40 cellular contexts compared by ENCODE assay signal in genomic region chr3:51224843-51225242, GRCh38.
"Had no signal": no experiment of that assay in that cellular context is flagged by ENCODE, and none has a peak within 500 bp of the region (broad histone marks: within the 10 kb centered on the region; RNA-seq: fewer than 3 reads in every experiment).

No MANE protein-coding gene starts in this region.

- DNase-seq: activated effector memory CD4-positive, alpha-beta T cell treated with anti-CD3 and anti-CD28 coated beads, Interleukin-2, amount 50 U/mL, for 16 hours; activated effector memory CD4-positive, alpha-beta T cell treated with Interleukin-2 at 50 U/mL for 16 hours; activated gamma-delta T cell; activated gamma-delta T cell treated with Interleukin-2 at 50 U/mL for 16 hours; activated naive CD4-positive, alpha-beta T cell; activated naive CD4-positive, alpha-beta T cell treated with anti-CD3 and anti-CD28 coated beads for 36 hours; activated naive CD4-positive, alpha-beta T cell treated with anti-CD3 and anti-CD28 coated beads, Interleukin-2, amount 10 ng/mL, durations not matched to agents 7 days and 5 days; activated naive CD4-positive, alpha-beta T cell treated with anti-CD3 and anti-CD28 coated beads, Interleukin-2, amount 50 U/mL, for 16 hours; activated naive CD4-positive, alpha-beta T cell treated with Interleukin-2 at 50 U/mL for 16 hours; activated naive CD8-positive, alpha-beta T cell treated with anti-CD3 and anti-CD28 coated beads for 36 hours; activated naive CD8-positive, alpha-beta T cell treated with anti-CD3 and anti-CD28 coated beads, Interleukin-2, amount 10 ng/mL, durations not matched to agents 7 days and 5 days; activated naive CD8-positive, alpha-beta T cell treated with anti-CD3 and anti-CD28 coated beads, Interleukin-2, amount 50 U/mL, for 24 hours; activated T-cell treated with anti-CD3 and anti-CD28 coated beads, Interleukin-2, amount 50 U/mL, for 1 hour; activated T-cell treated with anti-CD3 and anti-CD28 coated beads, Interleukin-2, amount 50 U/mL, for 24 hours; activated T-cell treated with anti-CD3 and anti-CD28 coated beads, Interleukin-2, amount 50 U/mL, for 4 hours; activated T-cell treated with anti-CD3 and anti-CD28 coated beads, Interleukin-2, amount 50 U/mL, for 48 hours; adrenal gland; amniotic stem cell; amygdala; anterior cingulate cortex; aorta; body of pancreas; brain microvascular endothelial cell; caudate nucleus; central memory CD4-positive, alpha-beta T cell; cerebellar nuclear complex had no signal

- H3K4me3 Mint-ChIP-seq: activated naive CD4-positive, alpha-beta T cell treated with anti-CD3 and anti-CD28 coated beads for 36 hours; activated naive CD4-positive, alpha-beta T cell treated with anti-CD3 and anti-CD28 coated beads, Interleukin-2, amount 10 ng/mL, durations not matched to agents 7 days and 5 days; activated naive CD4-positive, alpha-beta T cell treated with anti-CD3 and anti-CD28 coated beads, Interleukin-2, amount 50 U/mL, for 24 hours; activated naive CD8-positive, alpha-beta T cell; activated naive CD8-positive, alpha-beta T cell treated with anti-CD3 and anti-CD28 coated beads for 36 hours; activated naive CD8-positive, alpha-beta T cell treated with anti-CD3 and anti-CD28 coated beads, Interleukin-2, amount 10 ng/mL, durations not matched to agents 7 days and 5 days; activated naive CD8-positive, alpha-beta T cell treated with anti-CD3 and anti-CD28 coated beads, Interleukin-2, amount 50 U/mL, for 24 hours; activated T-cell treated with anti-CD3 and anti-CD28 coated beads, Interleukin-2, amount 50 U/mL, for 24 hours; activated T-cell treated with anti-CD3 and anti-CD28 coated beads, Interleukin-2, amount 50 U/mL, for 4 hours; activated T-cell treated with anti-CD3 and anti-CD28 coated beads, Interleukin-2, amount 50 U/mL, for 72 hours; activated T-helper 1 cell treated with anti-CD3 and anti-CD28 coated beads, Interleukin-12 subunit alpha, Interleukin-12 subunit beta, Interleukin-2, Interleukin-4 antibody, amounts not matched to agents 30 ng/mL and 10 ng/mL and 1 ng/mL, durations not matched to agents 14 hours and 24 hours and 36 hours; activated T-helper 17 cell treated with anti-CD3 and anti-CD28 coated beads, Interleukin-2, amount 50 U/mL, for 72 hours; brain; central memory CD8-positive, alpha-beta T cell had no signal

- H3K4me1 ChIP-seq: adrenal gland, ascending aorta, body of pancreas, breast epithelium had no signal

- H3K27ac ChIP-seq: adrenal gland, ascending aorta, body of pancreas, brain microvascular endothelial cell, breast epithelium, cardiac muscle cell had no signal

- H3K4me3 ChIP-seq: adrenal gland, ascending aorta, body of pancreas, breast epithelium, cardiac muscle cell had no signal

- H3K36me3 ChIP-seq: adrenal gland, ascending aorta, brain microvascular endothelial cell, breast epithelium, cardiac muscle cell had no signal

- H3K27me3 ChIP-seq: adrenal gland, ascending aorta, body of pancreas, brain microvascular endothelial cell, breast epithelium, cardiac muscle cell had no signal

- H3K27me3 Mint-ChIP-seq: activated naive CD4-positive, alpha-beta T cell treated with anti-CD3 and anti-CD28 coated beads, Interleukin-2, amount 10 ng/mL, durations not matched to agents 7 days and 5 days; activated naive CD4-positive, alpha-beta T cell treated with anti-CD3 and anti-CD28 coated beads, Interleukin-2, amount 50 U/mL, for 24 hours; activated naive CD8-positive, alpha-beta T cell; activated naive CD8-positive, alpha-beta T cell treated with anti-CD3 and anti-CD28 coated beads for 36 hours; activated naive CD8-positive, alpha-beta T cell treated with anti-CD3 and anti-CD28 coated beads, Interleukin-2, amount 10 ng/mL, durations not matched to agents 7 days and 5 days; activated naive CD8-positive, alpha-beta T cell treated with anti-CD3 and anti-CD28 coated beads, Interleukin-2, amount 50 U/mL, for 24 hours; activated T-cell treated with anti-CD3 and anti-CD28 coated beads, Interleukin-2, amount 50 U/mL, for 24 hours; activated T-helper 17 cell treated with anti-CD3 and anti-CD28 coated beads, Interleukin-2, amount 50 U/mL, for 72 hours; brain; central memory CD8-positive, alpha-beta T cell had no signal

- ATAC-seq: activated naive CD4-positive, alpha-beta T cell treated with anti-CD3 and anti-CD28 coated beads, Interleukin-2, amount 50 U/mL, for 72 hours; activated naive CD8-positive, alpha-beta T cell treated with anti-CD3 and anti-CD28 coated beads, Interleukin-2, amount 50 U/mL, for 24 hours; activated T-cell treated with anti-CD3 and anti-CD28 coated beads, Interleukin-2, amount 50 U/mL, for 4 hours; activated T-helper 17 cell treated with anti-CD3 and anti-CD28 coated beads, Interleukin-2, amount 50 U/mL, for 72 hours; body of pancreas had no signal

- H3K9me3 ChIP-seq: adrenal gland, ascending aorta, body of pancreas, breast epithelium had no signal

- H3K36me3 Mint-ChIP-seq: activated naive CD4-positive, alpha-beta T cell treated with anti-CD3 and anti-CD28 coated beads, Interleukin-2, amount 10 ng/mL, durations not matched to agents 7 days and 5 days; activated naive CD4-positive, alpha-beta T cell treated with anti-CD3 and anti-CD28 coated beads, Interleukin-2, amount 50 U/mL, for 24 hours; activated naive CD4-positive, alpha-beta T cell treated with anti-CD3 and anti-CD28 coated beads, Interleukin-2, amount 50 U/mL, for 72 hours; activated naive CD8-positive, alpha-beta T cell; activated naive CD8-positive, alpha-beta T cell treated with anti-CD3 and anti-CD28 coated beads for 36 hours; activated naive CD8-positive, alpha-beta T cell treated with anti-CD3 and anti-CD28 coated beads, Interleukin-2, amount 10 ng/mL, durations not matched to agents 7 days and 5 days had no signal

- H3K9me3 Mint-ChIP-seq: activated naive CD4-positive, alpha-beta T cell treated with anti-CD3 and anti-CD28 coated beads for 36 hours; activated naive CD4-positive, alpha-beta T cell treated with anti-CD3 and anti-CD28 coated beads, Interleukin-2, amount 10 ng/mL, durations not matched to agents 7 days and 5 days; activated naive CD4-positive, alpha-beta T cell treated with anti-CD3 and anti-CD28 coated beads, Interleukin-2, amount 50 U/mL, for 24 hours; activated naive CD4-positive, alpha-beta T cell treated with anti-CD3 and anti-CD28 coated beads, Interleukin-2, amount 50 U/mL, for 72 hours; activated naive CD8-positive, alpha-beta T cell treated with anti-CD3 and anti-CD28 coated beads for 36 hours; activated naive CD8-positive, alpha-beta T cell treated with anti-CD3 and anti-CD28 coated beads, Interleukin-2, amount 10 ng/mL, durations not matched to agents 7 days and 5 days; activated naive CD8-positive, alpha-beta T cell treated with anti-CD3 and anti-CD28 coated beads, Interleukin-2, amount 50 U/mL, for 24 hours; activated T-cell treated with anti-CD3 and anti-CD28 coated beads, Interleukin-2, amount 50 U/mL, for 24 hours; activated T-cell treated with anti-CD3 and anti-CD28 coated beads, Interleukin-2, amount 50 U/mL, for 4 hours; activated T-cell treated with anti-CD3 and anti-CD28 coated beads, Interleukin-2, amount 50 U/mL, for 72 hours; activated T-helper 1 cell treated with anti-CD3 and anti-CD28 coated beads, Interleukin-12 subunit alpha, Interleukin-12 subunit beta, Interleukin-2, Interleukin-4 antibody, amounts not matched to agents 30 ng/mL and 10 ng/mL and 1 ng/mL, durations not matched to agents 14 hours and 24 hours and 36 hours; activated T-helper 17 cell treated with anti-CD3 and anti-CD28 coated beads, Interleukin-2, amount 50 U/mL, for 72 hours; activated T-helper 2 cell treated with anti-CD3 and anti-CD28 coated beads, Interferon-gamma antibody, Interleukin-2, Interleukin-4, amounts not matched to agents 10 μg/mL and 5 μg/mL and 100 μg/mL, durations not matched to agents 14 hours and 24 hours and 36 hours; brain; central memory CD8-positive, alpha-beta T cell had no signal

- H3K4me1 Mint-ChIP-seq: activated naive CD4-positive, alpha-beta T cell treated with anti-CD3 and anti-CD28 coated beads, Interleukin-2, amount 10 ng/mL, durations not matched to agents 7 days and 5 days; activated naive CD4-positive, alpha-beta T cell treated with anti-CD3 and anti-CD28 coated beads, Interleukin-2, amount 50 U/mL, for 24 hours; activated naive CD8-positive, alpha-beta T cell treated with anti-CD3 and anti-CD28 coated beads for 36 hours; activated naive CD8-positive, alpha-beta T cell treated with anti-CD3 and anti-CD28 coated beads, Interleukin-2, amount 50 U/mL, for 24 hours; activated T-helper 17 cell treated with anti-CD3 and anti-CD28 coated beads, Interleukin-2, amount 50 U/mL, for 72 hours; brain had no signal

- FAIRE-seq: astrocyte, bronchial epithelial cell had no signal

- H3K27ac Mint-ChIP-seq: activated naive CD4-positive, alpha-beta T cell treated with anti-CD3 and anti-CD28 coated beads for 36 hours; activated naive CD4-positive, alpha-beta T cell treated with anti-CD3 and anti-CD28 coated beads, Interleukin-2, amount 10 ng/mL, durations not matched to agents 7 days and 5 days; activated naive CD4-positive, alpha-beta T cell treated with anti-CD3 and anti-CD28 coated beads, Interleukin-2, amount 50 U/mL, for 24 hours; activated naive CD4-positive, alpha-beta T cell treated with anti-CD3 and anti-CD28 coated beads, Interleukin-2, amount 50 U/mL, for 72 hours; activated naive CD8-positive, alpha-beta T cell; activated naive CD8-positive, alpha-beta T cell treated with anti-CD3 and anti-CD28 coated beads for 36 hours; activated naive CD8-positive, alpha-beta T cell treated with anti-CD3 and anti-CD28 coated beads, Interleukin-2, amount 10 ng/mL, durations not matched to agents 7 days and 5 days; activated naive CD8-positive, alpha-beta T cell treated with anti-CD3 and anti-CD28 coated beads, Interleukin-2, amount 50 U/mL, for 24 hours; activated T-cell treated with anti-CD3 and anti-CD28 coated beads, Interleukin-2, amount 50 U/mL, for 24 hours; activated T-cell treated with anti-CD3 and anti-CD28 coated beads, Interleukin-2, amount 50 U/mL, for 72 hours; activated T-helper 1 cell treated with anti-CD3 and anti-CD28 coated beads, Interleukin-12 subunit alpha, Interleukin-12 subunit beta, Interleukin-2, Interleukin-4 antibody, amounts not matched to agents 30 ng/mL and 10 ng/mL and 1 ng/mL, durations not matched to agents 14 hours and 24 hours and 36 hours; activated T-helper 17 cell treated with anti-CD3 and anti-CD28 coated beads, Interleukin-2, amount 50 U/mL, for 72 hours; activated T-helper 2 cell treated with anti-CD3 and anti-CD28 coated beads, Interferon-gamma antibody, Interleukin-2, Interleukin-4, amounts not matched to agents 10 μg/mL and 5 μg/mL and 100 μg/mL, durations not matched to agents 14 hours and 24 hours and 36 hours; brain had no signal
